Comparison of ENCODE assay signal across 9 cellular contexts in genomic region chr9:121736147-121736721, GRCh38.
DNase-seq lines count a peak whose midpoint lies in the region; ATAC-seq and TF ChIP-seq lines count a peak whose summit lies in the region.
"Had no signal": no experiment of that assay in that cellular context is flagged by ENCODE, and none has a peak within 500 bp of the region (broad histone marks: within the 10 kb centered on the region; RNA-seq: fewer than 3 reads in every experiment).

No MANE protein-coding gene starts in this region.

- TF ChIP-seq POLR2A in adrenal gland (IDR thresholded peaks at IDR 0.05) = peak in 1 of 2 donors; percentile 9

- no peaks in the 10 kb centered on the region for H3K9me3 ChIP-seq in CD4-positive, alpha-beta T cell (ENCODE audit: control insufficient read depth, low read length)
- H3K9me3 ChIP-seq in adrenal gland (replicated peaks in 1 of 3) (no peaks in the 10 kb centered on the region), left ventricle myocardium inferior (replicated peaks) (no peaks in the 10 kb centered on the region), SK-N-SH (no peaks in the 10 kb centered on the region)

- H3K27ac ChIP-seq in CD4-positive, alpha-beta T cell (ENCODE audit: low read depth, low read length) = no peak overlapping the region
- peak overlapping the region in 4 of 5 donors; percentile 20 to 87 (median 72) for H3K27ac ChIP-seq in adrenal gland
- peak overlapping the region; percentile 99 for H3K27ac ChIP-seq in left ventricle myocardium inferior (replicated peaks)
- H3K27ac ChIP-seq in SK-N-SH (ENCODE audit: low read depth in 2 of 2, low read length in 1 of 2) = no peak overlapping the region

- no peaks in the 10 kb centered on the region for H3K9me3 Mint-ChIP-seq in CD4-positive, alpha-beta T cell
- no peaks in the 10 kb centered on the region for H3K9me3 Mint-ChIP-seq in osteocyte (ENCODE audit: unreplicated experiment)

- peaks cover 62% of the 10 kb centered on the region for H3K79me2 ChIP-seq in SK-N-SH (ENCODE audit: insufficient read depth)

- H3K27ac Mint-ChIP-seq in CD4-positive, alpha-beta T cell = no peak overlapping the region
- H3K27ac Mint-ChIP-seq in osteocyte (ENCODE audit: unreplicated experiment) = peak overlapping the region; percentile 90

- H3K4me3 ChIP-seq in adrenal gland (peak overlapping the region in 1 of 4 donors; percentile 44), left ventricle myocardium inferior (peak overlapping the region; percentile 67), SK-N-SH (ENCODE audit: low read depth in 2 of 2, low read length in 1 of 2) (no peak overlapping the region)

- TF ChIP-seq RAD21 in SK-N-SH (IDR thresholded peaks at IDR 0.05; ENCODE audit: low read length) = no peak

- H3K4me1 ChIP-seq in adrenal gland (replicated peaks in 1 of 2) = peaks cover 25 to 65% of the 10 kb centered on the region in 2 donors
- peaks cover 95% of the 10 kb centered on the region for H3K4me1 ChIP-seq in left ventricle myocardium inferior
- peaks cover 15 to 74% of the 10 kb centered on the region in 2 experiments; a peak in 3 of 4 replicates for H3K4me1 ChIP-seq in SK-N-SH (ENCODE audit: control insufficient read depth in 1 of 2, insufficient read depth in 2 of 2, low read depth in 1 of 2, low read length in 1 of 2)

- no peak for ATAC-seq in CD4-positive, alpha-beta T cell (ENCODE audit: poor library complexity)
- ATAC-seq in HG03139 (IDR thresholded peaks at IDR 0.05; ENCODE audit: unreplicated experiment) = no peak
- no peak for ATAC-seq in HG03025 (IDR thresholded peaks at IDR 0.05; ENCODE audit: low FRiP score, unreplicated experiment)

- H3K9me2 ChIP-seq in SK-N-SH = no peaks in the 10 kb centered on the region

- no peak overlapping the region for H2AFZ ChIP-seq in SK-N-SH (ENCODE audit: low read depth)

- intact Hi-C loops in CD4-positive, alpha-beta T cell (cut with DNase I, micrococcal nuclease) = no loop called here
- intact Hi-C loops in adrenal gland (cut with DNase I) (no loop called here), left ventricle myocardium inferior (cut with micrococcal nuclease) (no loop called here)

- H3K36me3 ChIP-seq in adrenal gland (replicated peaks in 1 of 2) = no peaks in the 10 kb centered on the region
- no peaks in the 10 kb centered on the region for H3K36me3 ChIP-seq in left ventricle myocardium inferior
- no peaks in the 10 kb centered on the region for H3K36me3 ChIP-seq in SK-N-SH (replicated peaks in 1 of 2; ENCODE audit: control insufficient read depth in 1 of 2, insufficient read depth in 2 of 2, low read length in 1 of 2)

- TF ChIP-seq CTCF in CD4-positive, alpha-beta T cell (IDR thresholded peaks at IDR 0.05) = no peak
- TF ChIP-seq CTCF in adrenal gland (IDR thresholded peaks at IDR 0.05) (no peak), left ventricle myocardium inferior (IDR thresholded peaks at IDR 0.05; ENCODE audit: borderline replicate concordance) (no peak), osteocyte (IDR thresholded peaks at IDR 0.05) (no peak), SK-N-SH (IDR thresholded peaks at IDR 0.05) (no peak)

- peaks cover 10% of the 10 kb centered on the region for H3K4me1 Mint-ChIP-seq in CD4-positive, alpha-beta T cell (ENCODE audit: low read depth)
- H3K4me1 Mint-ChIP-seq in osteocyte (ENCODE audit: unreplicated experiment) = peaks cover 77% of the 10 kb centered on the region

- H3K27me3 ChIP-seq in CD4-positive, alpha-beta T cell (ENCODE audit: control insufficient read depth, insufficient read depth, low read length) = peaks cover 20% of the 10 kb centered on the region
- H3K27me3 ChIP-seq in adrenal gland (no peaks in the 10 kb centered on the region), left ventricle myocardium inferior (ENCODE audit: low read depth) (no peaks in the 10 kb centered on the region), SK-N-SH (ENCODE audit: insufficient read depth) (no peaks in the 10 kb centered on the region)

- no peak overlapping the region for H3K9ac ChIP-seq in SK-N-SH

- peak overlapping the region; percentile 40 for H3K4me3 Mint-ChIP-seq in CD4-positive, alpha-beta T cell
- peak overlapping the region; percentile 55 for H3K4me3 Mint-ChIP-seq in osteocyte (ENCODE audit: unreplicated experiment)

- CTCF ChIA-PET in CD4-positive, alpha-beta T cell (lab: Charles Lee) = no interaction called here
- CTCF ChIA-PET in SK-N-SH (lab: Yijun Ruan, JAX) = interaction anchor here (1.5 kb wide), 1 partner anchor 15 kb away, joined by 4 read pairs; no protein-coding TSS in a partner anchor

- H3K36me3 Mint-ChIP-seq in CD4-positive, alpha-beta T cell (ENCODE audit: low read depth) = no peaks in the 10 kb centered on the region
- H3K36me3 Mint-ChIP-seq in osteocyte (ENCODE audit: unreplicated experiment) = no peaks in the 10 kb centered on the region

- POLR2A ChIA-PET in CD4-positive, alpha-beta T cell (lab: Charles Lee) = no interaction called here
- POLR2A ChIA-PET in SK-N-SH (lab: Yijun Ruan, JAX) = no interaction called here

- DNase-seq in CD4-positive, alpha-beta T cell = no peak
- peak in 5 of 7 donors; percentile 31 to 71 (median 42) for DNase-seq in adrenal gland
- peak; percentile 86 for DNase-seq in left ventricle myocardium inferior
- no peak for DNase-seq in osteocyte (ENCODE audit: extremely low spot score, unreplicated experiment)
- DNase-seq in NCI-H1694 treated with DMSO at 0.1 percent for 48 hours (lab: John Stamatoyannopoulos, UW) = no peak
- no peak for DNase-seq in SK-N-SH
- DNase-seq: effector CD4-positive, alpha-beta T cell had no signal

- peaks cover 79% of the 10 kb centered on the region for H4K20me1 ChIP-seq in SK-N-SH (ENCODE audit: insufficient read depth)

- H3K27me3 Mint-ChIP-seq in CD4-positive, alpha-beta T cell = peaks cover 26% of the 10 kb centered on the region
- no peaks in the 10 kb centered on the region for H3K27me3 Mint-ChIP-seq in osteocyte (ENCODE audit: unreplicated experiment)

- no peak overlapping the region for H3K4me2 ChIP-seq in SK-N-SH

- H3F3A ChIP-seq in SK-N-SH (replicated peaks; ENCODE audit: insufficient read depth) = no peaks in the 10 kb centered on the region

- no peak for TF ChIP-seq EP300 in SK-N-SH (IDR thresholded peaks at IDR 0.05; ENCODE audit: borderline replicate concordance in 1 of 2, low read depth in 1 of 2, low read length in 1 of 2)

- 46 to 53% (median 49%) methylated on average over 17 to 48 of the region's 48 CpGs for WGBS in adrenal gland, 4 donors
- WGBS in SK-N-SH (ENCODE audit: low lambda C conversion rate) = 89% methylated on average over 35 of the region's 48 CpGs

TF ChIP-seq in SK-N-SH, 30 proteins besides CTCF, POLR2A, EP300 and RAD21:
- TF ChIP-seq USF2 (IDR thresholded peaks at IDR 0.05; ENCODE audit: borderline replicate concordance, low read depth, low read length) (no peak), USF1 (IDR thresholded peaks at IDR 0.05; ENCODE audit: borderline replicate concordance, low read depth) (no peak), PBX3 (IDR thresholded peaks at IDR 0.05) (no peak), TAF1 (IDR thresholded peaks at IDR 0.05; ENCODE audit: borderline replicate concordance, low read depth, low read length) (no peak), NRF1 (IDR thresholded peaks at IDR 0.05; ENCODE audit: low read depth, low read length) (no peak), YY1 (IDR thresholded peaks at IDR 0.05; ENCODE audit: low read depth) (no peak), GATA2 (CRISPR knock-in tag; IDR thresholded peaks at IDR 0.05) (no peak), RCOR1 (IDR thresholded peaks at IDR 0.05; ENCODE audit: low read length) (no peak), ELF1 (IDR thresholded peaks at IDR 0.05) (no peak), GABPA (IDR thresholded peaks at IDR 0.05; ENCODE audit: low read depth) (no peak), MAX (IDR thresholded peaks at IDR 0.05; ENCODE audit: low read depth) (no peak), CHD2 (IDR thresholded peaks at IDR 0.05; ENCODE audit: low read length, partially characterized antibody) (no peak), JUND (IDR thresholded peaks at IDR 0.05) (no peak), SMC3 (IDR thresholded peaks at IDR 0.05; ENCODE audit: low read depth, low read length) (no peak), RXRA (IDR thresholded peaks at IDR 0.05; ENCODE audit: borderline replicate concordance, low read depth) (no peak), NFIC (IDR thresholded peaks at IDR 0.05; ENCODE audit: borderline replicate concordance) (no peak), TCF12 (IDR thresholded peaks at IDR 0.05) (no peak), FOSL2 (IDR thresholded peaks at IDR 0.05; ENCODE audit: borderline replicate concordance, low read depth) (no peak), POLR2AphosphoS5 (IDR thresholded peaks at IDR 0.05; ENCODE audit: low read depth, low read length) (no peak), RFX5 (IDR thresholded peaks at IDR 0.05; ENCODE audit: low read length) (no peak)

Comparison
In these comparisons a context has a peak if more than half of its experiments do, and no peak if none do; other contexts are left out.
1. DNase-seq: peak in adrenal gland (5 of 7) and left ventricle myocardium inferior (single experiment); none in CD4-positive, alpha-beta T cell (0 of 10), osteocyte (single experiment), NCI-H1694 treated with DMSO at 0.1 percent for 48 hours (single experiment) and SK-N-SH (single experiment).
2. H3K27ac ChIP-seq: peak in adrenal gland (4 of 5) and left ventricle myocardium inferior (single experiment); none in CD4-positive, alpha-beta T cell (single experiment) and SK-N-SH (0 of 2).